In genomic region chr10:30553018-30553624, GRCh38 we compare ENCODE assay signal across 11 cellular contexts.
A peak's percentile ranks its signal among the peaks of the same experiment; 100 is the strongest.
DNase-seq lines count a peak whose midpoint lies in the region; ATAC-seq and TF ChIP-seq lines count a peak whose summit lies in the region.
"Had no signal": no experiment of that assay in that cellular context is flagged by ENCODE, and none has a peak within 500 bp of the region (broad histone marks: within the 10 kb centered on the region; RNA-seq: fewer than 3 reads in every experiment).

No MANE protein-coding gene starts in this region.

- intact Hi-C loops in esophagus squamous epithelium (cut with DNase I), result no loop called here

- no peaks in the 10 kb centered on the region for H3K36me3 ChIP-seq in esophagus squamous epithelium
- H3K36me3 ChIP-seq: prostate gland had no signal

- H3K27ac Mint-ChIP-seq in nephron progenitor cell, result peak overlapping the region; percentile 88

- no peak for TF ChIP-seq POLR2A in esophagus squamous epithelium (IDR thresholded peaks at IDR 0.05)

- TF ChIP-seq CTCF in 22Rv1 (IDR thresholded peaks at IDR 0.05) (no peak), esophagus squamous epithelium (IDR thresholded peaks at IDR 0.05) (no peak), nephron progenitor cell (IDR thresholded peaks at IDR 0.05) (no peak)

- WGBS in esophagus squamous epithelium, 2 donors, result 78 to 79% methylated on average over 6 to 7 of the region's 7 CpGs

- peak overlapping the region; percentile 30; the same call in 1 of the 2 replicates for H3K27ac ChIP-seq in 22Rv1
- H3K27ac ChIP-seq in esophagus squamous epithelium, result peak overlapping the region; percentile 28 to 82 (median 78)

- DNase-seq in OCI-M1 (lab: John Stamatoyannopoulos, UW), result peak; percentile 95
- no peak for DNase-seq in esophagus squamous epithelium (lab: John Stamatoyannopoulos, UW)
- DNase-seq in nephron progenitor cell, result peak; percentile 16
- no peak for DNase-seq in NK-92 treated with Interleukin-12 subunit alpha and Interleukin-12 subunit beta, amount 100 ng/mL, for 24 hours (lab: John Stamatoyannopoulos, UW)
- no peak for DNase-seq in activated CD4-positive, alpha-beta T cell treated with anti-CD3 and anti-CD28 coated beads, Interleukin-2, amount 50 U/mL, for 4 hours
- no peak for DNase-seq in SKM-1 (lab: John Stamatoyannopoulos, UW; ENCODE audit: unreplicated experiment)
- DNase-seq: central memory CD4-positive, alpha-beta T cell; NCI-H510A had no signal

- H3K9me3 Mint-ChIP-seq in nephron progenitor cell, result peaks cover 2% of the 10 kb centered on the region

- H3K27me3 Mint-ChIP-seq in nephron progenitor cell (ENCODE audit: low read depth, poor library complexity), result peaks cover 5% of the 10 kb centered on the region

- no peak for ATAC-seq in GM21526 (IDR thresholded peaks at IDR 0.05; ENCODE audit: low FRiP score, unreplicated experiment)

- no peaks in the 10 kb centered on the region for H3K36me3 Mint-ChIP-seq in nephron progenitor cell (ENCODE audit: low read depth)

- peak overlapping the region; percentile 41 for H3K4me3 Mint-ChIP-seq in nephron progenitor cell

- peaks cover 0 to 36% (median 24%) of the 10 kb centered on the region in 3 donors for H3K4me1 ChIP-seq in esophagus squamous epithelium
- H3K4me1 ChIP-seq: prostate gland had no signal

- peaks cover 40% of the 10 kb centered on the region for H3K4me1 Mint-ChIP-seq in nephron progenitor cell

- no peak overlapping the region for H3K4me3 ChIP-seq in esophagus squamous epithelium

- H3K9me3 ChIP-seq in esophagus squamous epithelium, result no peaks in the 10 kb centered on the region
- H3K9me3 ChIP-seq: prostate gland had no signal

- H3K27me3 ChIP-seq in esophagus squamous epithelium, result no peaks in the 10 kb centered on the region

Comparison
In these comparisons a context has a peak if more than half of its experiments do, and no peak if none do; other contexts are left out.
1. DNase-seq: peak in OCI-M1 (single experiment) and nephron progenitor cell (single experiment); none in esophagus squamous epithelium (single experiment), NK-92 treated with Interleukin-12 subunit alpha and Interleukin-12 subunit beta, amount 100 ng/mL, for 24 hours (single experiment), activated CD4-positive, alpha-beta T cell treated with anti-CD3 and anti-CD28 coated beads, Interleukin-2, amount 50 U/mL, for 4 hours (0 of 2) and SKM-1 (single experiment).